21 cellular contexts compared by ENCODE assay signal in the genomic region with DNA sequence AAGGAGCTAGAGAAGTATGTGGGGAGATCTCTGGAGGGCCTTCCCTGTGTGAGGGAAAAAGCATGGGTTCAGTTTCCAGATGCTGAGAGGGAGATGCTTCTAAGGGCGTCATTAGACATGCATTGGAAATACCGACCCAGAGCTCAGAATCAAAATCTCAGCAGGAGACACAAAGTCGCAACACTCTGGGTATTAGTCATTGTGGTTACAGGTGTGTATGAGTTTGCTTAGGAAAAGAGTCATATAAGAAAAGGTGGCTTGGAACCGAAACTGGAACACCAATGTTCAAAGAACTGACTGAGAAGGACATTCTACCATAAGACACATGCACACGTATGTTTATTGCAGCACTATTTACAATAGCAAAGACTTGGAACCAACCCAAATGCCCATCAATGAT.
A peak's percentile ranks its signal among the peaks of the same experiment; 100 is the strongest.
DNase-seq lines count a peak whose midpoint lies in the region; ATAC-seq, FAIRE-seq and TF ChIP-seq lines count a peak whose summit lies in the region.
"Had no signal": no experiment of that assay in that cellular context is flagged by ENCODE, and none has a peak within 500 bp of the region (broad histone marks: within the 10 kb centered on the region; RNA-seq: fewer than 3 reads in every experiment).

No MANE protein-coding gene starts in this region.

- no peak overlapping the region; the same call in 1 of the 2 replicates for H3K4me3 ChIP-seq in PC-3 (ENCODE audit: low read length)
- no peak overlapping the region for H3K4me3 ChIP-seq in heart left ventricle
- H3K4me3 ChIP-seq: pancreas, uterus had no signal

- peaks cover 23% of the 10 kb centered on the region for H3K4me1 ChIP-seq in PC-3 (ENCODE audit: insufficient read depth, low read length)
- no peaks in the 10 kb centered on the region for H3K4me1 ChIP-seq in heart left ventricle
- H3K4me1 ChIP-seq: pancreas, uterus had no signal

- peak overlapping the region; percentile 49 for H3K9ac ChIP-seq in PC-3 (ENCODE audit: low read length)

- H2AFZ ChIP-seq in PC-3 (ENCODE audit: low read length) = no peak overlapping the region

- peaks cover 6% of the 10 kb centered on the region for H3F3A ChIP-seq in PC-3 (ENCODE audit: low read length, unreplicated experiment)

- H3K9me2 ChIP-seq in PC-3 (replicated peaks; ENCODE audit: low read length) = no peaks in the 10 kb centered on the region

- POLR2A ChIA-PET in GM10248 (lab: Yijun Ruan, JAX) (no interaction called here), PC-3 (lab: Charles Lee; ENCODE audit: unreplicated experiment) (interaction anchor here (0.5 to 0.6 kb wide), 2 partner anchors 31 to 265 kb away, joined by 3 to 4 read pairs; no protein-coding TSS in a partner anchor)

- H3K9me3 ChIP-seq in PC-3 (ENCODE audit: low read length) (no peaks in the 10 kb centered on the region), heart left ventricle (no peaks in the 10 kb centered on the region)
- H3K9me3 ChIP-seq: pancreas, uterus had no signal

- FAIRE-seq in D721Med (lab: Jason Lieb, UNC) = no peak
- FAIRE-seq: HTR-8/SVneo, pancreas, small intestine had no signal

- TF ChIP-seq CTCF in GM10248 (IDR thresholded peaks at IDR 0.05; ENCODE audit: control extremely low read depth, extremely low read depth, low read depth, missing control alignments) (no peak), PC-3 (conservative IDR thresholded peaks at IDR 0.05; ENCODE audit: low read depth, low read length) (no peak), heart left ventricle (IDR thresholded peaks at IDR 0.05) (no peak), D721Med (IDR thresholded peaks at IDR 0.05; ENCODE audit: insufficient read depth, missing control alignments) (no peak)

- 87 to 94% (median 91%) methylated on average over 5 of the region's 5 CpGs for WGBS in heart left ventricle, 4 donors

- BruUV-seq in PC-3 (replicated peaks; lab: Mats Ljungman, UMichigan) = no TSS peak

- no peaks in the 10 kb centered on the region for H3K27me3 ChIP-seq in PC-3 (ENCODE audit: low read length)
- no peaks in the 10 kb centered on the region for H3K27me3 ChIP-seq in heart left ventricle
- H3K27me3 ChIP-seq: pancreas, uterus had no signal

- H3K27ac ChIP-seq in PC-3 (ENCODE audit: low read length) (peak overlapping the region; percentile 89), heart left ventricle (no peak overlapping the region)
- H3K27ac ChIP-seq: pancreas, uterus had no signal

- intact Hi-C loops in PC-3 (cut with micrococcal nuclease) = loop anchor here (1.0 kb wide), 1 partner anchor 123 kb away; no protein-coding TSS in a partner anchor
- intact Hi-C loops in heart left ventricle (cut with DNase I) = loop anchor here in 1 of 10 donors (10.0 kb wide), 1 partner anchor 56 kb away; no protein-coding TSS in a partner anchor

- H3K36me3 ChIP-seq in PC-3 (ENCODE audit: low read depth, low read length) (no peaks in the 10 kb centered on the region), heart left ventricle (no peaks in the 10 kb centered on the region)
- H3K36me3 ChIP-seq: pancreas, uterus had no signal

- DNase-seq in GM10248 (ENCODE audit: extremely low spot score) (peak; percentile 10), PC-3 (peak; percentile 91), heart left ventricle (no peak), D721Med (ENCODE audit: insufficient read length, low spot score) (no peak)
- no peak for DNase-seq in stimulated activated CD4-positive, alpha-beta T cell treated with anti-CD3 and anti-CD28 coated beads, Interleukin-12 subunit alpha, Interleukin-12 subunit beta, amount 100 ng/mL, for 4 hours
- DNase-seq: activated CD4-positive, alpha-beta memory T cell treated with anti-CD3 and anti-CD28 coated beads, Interleukin-2, amount 10 ng/mL, durations not matched to agents 7 days and 5 days; activated T-cell treated with anti-CD3 and anti-CD28 coated beads, Interleukin-2, amount 50 U/mL, for 72 hours; amniotic stem cell; DND-41; left ventricle myocardium superior; NCI-H2029 treated with DMSO at 0.1 percent for 48 hours; NCI-H526; pancreas; small intestine; stimulated activated naive CD8-positive, alpha-beta T cell treated with anti-CD3 and anti-CD28 coated beads, Interleukin-15, Interleukin-2, amounts not matched to agents 100 U/mL and 50 U/mL, for 24 hours; uterus had no signal

- peak; percentile 87 for ATAC-seq in GM19351 (IDR thresholded peaks at IDR 0.05; ENCODE audit: unreplicated experiment)
- peak; percentile 47 for ATAC-seq in HG02981 (IDR thresholded peaks at IDR 0.05; ENCODE audit: unreplicated experiment)
- peak; percentile 93 for ATAC-seq in PC-3
- no peak for ATAC-seq in heart left ventricle
- ATAC-seq in GM21529 (IDR thresholded peaks at IDR 0.05; ENCODE audit: unreplicated experiment) = no peak
- ATAC-seq: activated T-cell treated with anti-CD3 and anti-CD28 coated beads, Interleukin-2, amount 50 U/mL, for 72 hours; left ventricle myocardium superior; Panc1; stimulated activated naive CD8-positive, alpha-beta T cell treated with anti-CD3 and anti-CD28 coated beads, Interleukin-15, Interleukin-2, amounts not matched to agents 100 U/mL and 50 U/mL, for 24 hours had no signal

- CTCF ChIA-PET in GM10248 (lab: Yijun Ruan, JAX) (no interaction called here), PC-3 (lab: Charles Lee) (no interaction called here)

- no peak for TF ChIP-seq POLR2A in heart left ventricle (IDR thresholded peaks at IDR 0.05)

- H4K20me1 ChIP-seq in PC-3 (ENCODE audit: low read length) = no peaks in the 10 kb centered on the region

- H3K79me2 ChIP-seq in PC-3 (ENCODE audit: low read length) = no peaks in the 10 kb centered on the region

- H3K4me2 ChIP-seq in PC-3 (ENCODE audit: low read length) = peak overlapping the region; percentile 60

Comparison
In these comparisons a context has a peak if more than half of its experiments do, and no peak if none do; other contexts are left out.
1. DNase-seq: peak in GM10248 (single experiment) and PC-3 (single experiment); none in heart left ventricle (0 of 5), stimulated activated CD4-positive, alpha-beta T cell treated with anti-CD3 and anti-CD28 coated beads, Interleukin-12 subunit alpha, Interleukin-12 subunit beta, amount 100 ng/mL, for 4 hours (single experiment) and D721Med (single experiment).
2. ATAC-seq: peak in GM19351 (single experiment), HG02981 (single experiment) and PC-3 (single experiment); none in heart left ventricle (0 of 4) and GM21529 (single experiment).